ENCODE assay signal across 13 cellular contexts in genomic region chr9:31541626-31542025, GRCh38.
DNase-seq lines count a peak whose midpoint lies in the region; ATAC-seq, FAIRE-seq and TF ChIP-seq lines count a peak whose summit lies in the region.
"Had no signal": no experiment of that assay in that cellular context is flagged by ENCODE, and none has a peak within 500 bp of the region (broad histone marks: within the 10 kb centered on the region; RNA-seq: fewer than 3 reads in every experiment).

No MANE protein-coding gene starts in this region.

- no peak overlapping the region for H3K18ac ChIP-seq in H1 (ENCODE audit: extremely low read depth, low read length)

- no peaks in the 10 kb centered on the region for H3K36me3 ChIP-seq in ACC112 (ENCODE audit: insufficient read depth, low read length)
- H3K36me3 ChIP-seq in H1 (ENCODE audit: control insufficient read depth in 2 of 4, insufficient read depth in 4 of 4, low read length in 3 of 4), result no peaks in the 10 kb centered on the region
- H3K36me3 ChIP-seq in colonic mucosa, result no peaks in the 10 kb centered on the region
- H3K36me3 ChIP-seq: right lobe of liver had no signal

- H3K4me1 ChIP-seq in ACC112 (ENCODE audit: control insufficient read depth, insufficient read depth, low read length, unreplicated experiment) (peaks cover 6% of the 10 kb centered on the region), H1 (replicated peaks in 1 of 4; ENCODE audit: control insufficient read depth in 3 of 4, insufficient read depth in 4 of 4, low read length in 3 of 4) (peaks cover 0 to 5% (median 4%) of the 10 kb centered on the region in 4 experiments; a peak in 4 of 7 replicates), colonic mucosa (no peaks in the 10 kb centered on the region)
- H3K4me1 ChIP-seq: Caco-2, right lobe of liver had no signal

- H3K9ac ChIP-seq in H1 (replicated peaks in 1 of 4; ENCODE audit: extremely low read depth in 1 of 4, low read depth in 3 of 4, low read length in 3 of 4) (no peak overlapping the region), colonic mucosa (ENCODE audit: low read depth in 2 of 2, low read length in 2 of 2) (no peak overlapping the region)

- no peak overlapping the region for H2AK5ac ChIP-seq in H1 (ENCODE audit: low read depth, low read length)

- no peak overlapping the region for H3K56ac ChIP-seq in H1 (replicated peaks; ENCODE audit: insufficient read length, low read depth, low read length)

- no peak overlapping the region for H2BK5ac ChIP-seq in H1 (ENCODE audit: low read depth, low read length)

- 0 out of 2 replicates have a peak overlapping the region, but pooled peaks have one; percentile 23 for H3K4me3 ChIP-seq in ACC112 (ENCODE audit: low read depth, low read length)
- no peak overlapping the region for H3K4me3 ChIP-seq in H1 (ENCODE audit: extremely low read depth in 1 of 4, insufficient read depth in 2 of 4, low read depth in 3 of 4, low read length in 4 of 4)
- no peak overlapping the region for H3K4me3 ChIP-seq in colonic mucosa
- H3K4me3 ChIP-seq: right lobe of liver had no signal

- no peak overlapping the region for H2BK20ac ChIP-seq in H1 (ENCODE audit: low read length)

- H2BK15ac ChIP-seq in H1 (ENCODE audit: low read length), result no peak overlapping the region

- no peak overlapping the region for H3K4me2 ChIP-seq in H1 (ENCODE audit: insufficient read depth in 1 of 2, low read depth in 2 of 2, low read length in 2 of 2)

- TF ChIP-seq CTCF in H1 (IDR thresholded peaks at IDR 0.05; ENCODE audit: control extremely low read depth in 1 of 3, insufficient read depth in 1 of 3, low read depth in 1 of 3, low read length in 3 of 3) (no peak), colonic mucosa (IDR thresholded peaks at IDR 0.05) (no peak)

- H4K91ac ChIP-seq in H1 (replicated peaks; ENCODE audit: insufficient read length, low read length), result no peak overlapping the region

- intact Hi-C loops in colonic mucosa (cut with DNase I), result no loop called here

- H3K14ac ChIP-seq in H1 (ENCODE audit: insufficient read length), result no peak overlapping the region

- DNase-seq in NCI-H146 (lab: John Stamatoyannopoulos, UW) (peak; percentile 58), H1 (ENCODE audit: low read depth in 1 of 2, low spot score in 2 of 2) (no peak), occipital lobe (lab: John Stamatoyannopoulos, UW) (peak; percentile 44), colonic mucosa (no peak), RKO (ENCODE audit: low spot score) (no peak), D341Med (ENCODE audit: low spot score) (no peak)
- DNase-seq: activated T-cell treated with anti-CD3 and anti-CD28 coated beads, Interleukin-2, amount 50 U/mL, for 1 hour; erythroblast; right lobe of liver had no signal

- CTCF ChIA-PET in H1 (lab: Charles Lee; ENCODE audit: partially characterized antibody), result interaction anchor here (0.9 to 2.9 kb wide), 17 partner anchors 9 to 259 kb away, joined by 3 to 10 read pairs (median 4); no protein-coding TSS in a partner anchor

- H4K8ac ChIP-seq in H1 (ENCODE audit: extremely low read depth, insufficient read depth, low read length), result no peak overlapping the region

- no peak overlapping the region for H2BK12ac ChIP-seq in H1 (ENCODE audit: low read depth, low read length)

- peak overlapping the region; percentile 15 for H2BK120ac ChIP-seq in H1 (replicated peaks; ENCODE audit: low read depth, low read length)

- no peaks in the 10 kb centered on the region for H3K79me2 ChIP-seq in ACC112 (ENCODE audit: control insufficient read depth, insufficient read depth, low read length, unreplicated experiment)
- H3K79me2 ChIP-seq in H1 (ENCODE audit: control insufficient read depth in 1 of 2, insufficient read depth in 2 of 2, low read length in 2 of 2), result no peaks in the 10 kb centered on the region

- no peaks in the 10 kb centered on the region for H3K79me1 ChIP-seq in H1 (ENCODE audit: low read depth, low read length)

- no peak overlapping the region for H3K27ac ChIP-seq in ACC112 (ENCODE audit: low read depth, low read length)
- no peak overlapping the region for H3K27ac ChIP-seq in H1 (ENCODE audit: low read depth, low read length)
- H3K27ac ChIP-seq in colonic mucosa, result no peak overlapping the region
- H3K27ac ChIP-seq: right lobe of liver had no signal

- POLR2A ChIA-PET in H1 (lab: Charles Lee; ENCODE audit: partially characterized antibody), result no interaction called here

- no peaks in the 10 kb centered on the region for H3K23me2 ChIP-seq in H1 (ENCODE audit: low read depth, low read length)

- no peaks in the 10 kb centered on the region for H3K9me3 ChIP-seq in H1 (ENCODE audit: insufficient read depth in 2 of 2, low read depth in 1 of 2, low read length in 1 of 2)
- no peaks in the 10 kb centered on the region for H3K9me3 ChIP-seq in colonic mucosa
- H3K9me3 ChIP-seq: Caco-2, right lobe of liver had no signal

- no peak overlapping the region for H3K23ac ChIP-seq in H1 (ENCODE audit: insufficient read length)

- FAIRE-seq in H1 (lab: Jason Lieb, UNC), result no peak
- FAIRE-seq: G401.6 had no signal

- no peak for TF ChIP-seq POLR2A in H1 (IDR thresholded peaks at IDR 0.05; ENCODE audit: control extremely low read depth in 1 of 2, low read depth in 2 of 2, low read length in 2 of 2)

- no peak for TF ChIP-seq EP300 in H1 (IDR thresholded peaks at IDR 0.05; ENCODE audit: borderline replicate concordance in 1 of 2, low read depth in 2 of 2, low read length in 2 of 2)

- no peak for ATAC-seq in HG03280 (IDR thresholded peaks at IDR 0.05; ENCODE audit: unreplicated experiment)

- H3K27me3 ChIP-seq in ACC112 (ENCODE audit: insufficient read depth, low read length) (no peaks in the 10 kb centered on the region), H1 (replicated peaks in 1 of 4; ENCODE audit: control insufficient read depth in 3 of 4, extremely low read depth in 1 of 4, insufficient read depth in 3 of 4, low read length in 3 of 4) (no peaks in the 10 kb centered on the region), colonic mucosa (no peaks in the 10 kb centered on the region)
- H3K27me3 ChIP-seq: right lobe of liver had no signal

- peak overlapping the region; percentile 0 for H2AFZ ChIP-seq in ACC112 (ENCODE audit: low read length, unreplicated experiment)
- H2AFZ ChIP-seq in H1 (ENCODE audit: low read length), result no peak overlapping the region

- no peak overlapping the region for H3K4ac ChIP-seq in H1 (replicated peaks; ENCODE audit: insufficient read length, low read depth, low read length)

- no peak overlapping the region for H4K5ac ChIP-seq in H1 (ENCODE audit: insufficient read length, low read depth, low read length)

- TF ChIP-seq RAD21 in H1 (IDR thresholded peaks at IDR 0.05 in 1 of 2, conservative IDR thresholded peaks at IDR 0.05 in 1 of 2; ENCODE audit: low read depth in 2 of 2, low read length in 2 of 2), result no peak

- 94% methylated on average over 2 of the region's 2 CpGs; no CpG with 5 or more reads in 1 of the 2 experiments for WGBS in H1 (ENCODE audit: extremely low coverage in 1 of 2, insufficient coverage in 1 of 2, insufficient read length in 1 of 2, insufficient replicate concordance in 2 of 2, low coverage in 1 of 2, low lambda C conversion rate in 2 of 2, missing lambda C conversion rate in 1 of 2), 2 experiments

- H4K20me1 ChIP-seq in H1 (replicated peaks in 1 of 2; ENCODE audit: control insufficient read depth in 1 of 2, insufficient read depth in 2 of 2, low read length in 2 of 2), result no peaks in the 10 kb centered on the region

TF ChIP-seq in H1, 55 proteins besides CTCF, POLR2A, EP300 and RAD21:
- TF ChIP-seq RXRA (IDR thresholded peaks at IDR 0.05; ENCODE audit: insufficient read depth, low read depth, low read length) (no peak), GABPA (IDR thresholded peaks at IDR 0.05; ENCODE audit: borderline replicate concordance, insufficient read depth, low read length) (no peak), ATF3 (IDR thresholded peaks at IDR 0.05; ENCODE audit: insufficient read depth, low read depth, low read length) (no peak)

Comparison
In these comparisons a context has a peak if more than half of its experiments do, and no peak if none do; other contexts are left out.
1. DNase-seq: peak in NCI-H146 (single experiment) and occipital lobe (single experiment); none in H1 (0 of 2), colonic mucosa (single experiment), RKO (single experiment) and D341Med (single experiment).